Comparison of ENCODE assay signal across 20 cellular contexts in the genomic region with DNA sequence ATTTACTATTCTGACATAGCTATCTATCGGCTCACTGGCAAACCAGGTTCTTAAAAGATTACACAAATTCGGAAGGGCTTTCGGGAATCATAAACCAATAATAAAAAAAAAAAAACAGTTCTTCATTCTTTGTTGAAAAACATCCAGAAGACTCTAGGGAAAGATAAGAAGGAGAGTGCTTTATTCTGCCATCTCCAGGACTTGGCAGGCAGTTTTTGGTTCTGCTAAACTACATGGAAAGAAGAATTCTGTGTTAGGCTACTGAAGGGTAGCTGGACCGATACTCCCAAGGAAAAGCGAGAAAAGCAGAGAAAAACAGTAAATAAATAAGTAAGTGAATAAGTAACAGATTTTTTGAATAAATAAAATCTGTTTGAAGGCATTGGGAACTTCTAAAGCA.
"Had no signal": no experiment of that assay in that cellular context is flagged by ENCODE, and none has a peak within 500 bp of the region (broad histone marks: within the 10 kb centered on the region; RNA-seq: fewer than 3 reads in every experiment).

No MANE protein-coding gene starts in this region.

- H3K4me3 ChIP-seq: MG63, PC-9, SJSA1, SK-N-MC had no signal

- H2AFZ ChIP-seq: PC-9 had no signal

- H3K4me2 ChIP-seq: PC-9 had no signal

- DNase-seq: KBM-7, MG63, NCI-H1092, NCI-H1105 treated with DMSO at 0.1 percent for 48 hours, NCI-H1417 treated with DMSO at 0.1 percent for 48 hours, NCI-H146, NCI-H1694 treated with DMSO at 0.1 percent for 48 hours, NCI-H2029, NCI-H2171 treated with DMSO at 0.1 percent for 48 hours, NCI-H2227 treated with DMSO at 0.1 percent for 48 hours, NCI-H524, NCI-H526 treated with DMSO at 0.1 percent for 48 hours, NCI-H748 treated with DMSO at 0.1 percent for 48 hours, OCI-M1, PC-9, Right ventricle myocardium superior, RPMI8226, SIG-M5 had no signal

- H3K27ac ChIP-seq: PC-9, SJSA1, SK-N-MC had no signal

- H3K4me1 ChIP-seq: SJSA1 had no signal

- H3K9me3 ChIP-seq: MG63, SJSA1 had no signal

- H3K36me3 ChIP-seq: MG63, SJSA1 had no signal

- H3K27me3 ChIP-seq: MG63, SJSA1 had no signal
